8 cellular contexts compared by ENCODE assay signal in genomic region chr3:143081844-143082778, GRCh38. TPM values are rescaled to one million over a fixed set of nuclear protein-coding genes. Genes with fewer than 3 reads are reported as not detected.
DNase-seq lines count a peak whose midpoint lies in the region; ATAC-seq and TF ChIP-seq lines count a peak whose summit lies in the region.

No MANE protein-coding gene starts in this region.

- no peak for TF ChIP-seq CTCF in CD4-positive, alpha-beta T cell (IDR thresholded peaks at IDR 0.05)
- TF ChIP-seq CTCF in lower leg skin (IDR thresholded peaks at IDR 0.05), result no peak

- DNase-seq in CD4-positive, alpha-beta T cell, result no peak
- DNase-seq in T-helper 17 cell (no peak), kidney glomerular epithelial cell (lab: John Stamatoyannopoulos, UW) (no peak), HPDE6-E6E7 (ENCODE audit: extremely low spot score) (no peak), lower leg skin (ENCODE audit: low spot score in 2 of 2) (no peak), ecto neural progenitor cell (ENCODE audit: low spot score) (no peak)

- no peaks in the 10 kb centered on the region for H3K27me3 ChIP-seq in CD4-positive, alpha-beta T cell (ENCODE audit: control insufficient read depth, insufficient read depth, low read length)

- POLR2A ChIA-PET in CD4-positive, alpha-beta T cell (lab: Charles Lee), result no interaction called here

- CTCF ChIA-PET in CD4-positive, alpha-beta T cell (lab: Charles Lee), result interaction anchor here (1.1 kb wide), 1 partner anchor 8 kb away, joined by 3 read pairs; no protein-coding TSS in a partner anchor

- no peak overlapping the region for H3K4me3 ChIP-seq in lower leg skin (ENCODE audit: low read depth, poor library complexity, severe bottlenecking)

- no peak overlapping the region for H3K27ac ChIP-seq in CD4-positive, alpha-beta T cell (ENCODE audit: low read depth, low read length)

- peak overlapping the region; percentile 27 for H3K4me3 Mint-ChIP-seq in CD4-positive, alpha-beta T cell
- H3K4me3 Mint-ChIP-seq in T-helper 17 cell, result peak overlapping the region; percentile 58

- no peak overlapping the region for H3K27ac Mint-ChIP-seq in CD4-positive, alpha-beta T cell
- H3K27ac Mint-ChIP-seq in T-helper 17 cell, result peak overlapping the region; percentile 24

- no peaks in the 10 kb centered on the region for H3K9me3 ChIP-seq in CD4-positive, alpha-beta T cell (ENCODE audit: control insufficient read depth, low read length)
- H3K9me3 ChIP-seq in T-helper 17 cell (ENCODE audit: control insufficient read depth, low read length, poor library complexity, severe bottlenecking), result no peaks in the 10 kb centered on the region

- peaks cover 8% of the 10 kb centered on the region for H3K4me1 Mint-ChIP-seq in CD4-positive, alpha-beta T cell (ENCODE audit: low read depth)
- H3K4me1 Mint-ChIP-seq in T-helper 17 cell, result peaks cover 11% of the 10 kb centered on the region

- intact Hi-C loops in CD4-positive, alpha-beta T cell (cut with DNase I, micrococcal nuclease), result no loop called here
- intact Hi-C loops in lower leg skin (cut with DNase I; ENCODE audit: low total_unique reads), result no loop called here

- no peaks in the 10 kb centered on the region for H3K9me3 Mint-ChIP-seq in CD4-positive, alpha-beta T cell

- ATAC-seq in CD4-positive, alpha-beta T cell (ENCODE audit: poor library complexity), result no peak
- ATAC-seq in GM19043 (IDR thresholded peaks at IDR 0.05; ENCODE audit: low read depth, unreplicated experiment) (peak; percentile 64), HG03039 (IDR thresholded peaks at IDR 0.05; ENCODE audit: unreplicated experiment) (peak; percentile 70), T-helper 17 cell (no peak)

- H3K36me3 Mint-ChIP-seq in CD4-positive, alpha-beta T cell (ENCODE audit: low read depth), result no peaks in the 10 kb centered on the region
- peaks cover 3% of the 10 kb centered on the region for H3K36me3 Mint-ChIP-seq in T-helper 17 cell (ENCODE audit: low read depth)

- TF ChIP-seq POLR2A in lower leg skin (IDR thresholded peaks at IDR 0.05), result no peak

- 80 to 85% methylated on average over 19 of the region's 19 CpGs for WGBS in lower leg skin, 2 donors

- H3K27me3 Mint-ChIP-seq in CD4-positive, alpha-beta T cell, result no peaks in the 10 kb centered on the region
- peaks cover 23% of the 10 kb centered on the region for H3K27me3 Mint-ChIP-seq in T-helper 17 cell

RNA-seq across cellular contexts. Expression of gene CHST2, which starts 37.5 kb away (rescaled TPM):
- 1 to 10 TPM; 2.0 TPM for total RNA-seq in CD4-positive, alpha-beta T cell
- total RNA-seq in T-helper 17 cell (1 to 10 TPM; 1.8 to 2.2 TPM), lower leg skin (10 to 100 TPM in 1 of 4 donors, 1 to 10 TPM in 3; 2.2 to 14.7 (median 4.4) TPM)

Comparison
In these comparisons a context has a peak if more than half of its experiments do, and no peak if none do; other contexts are left out.
1. ATAC-seq: peak in GM19043 (single experiment) and HG03039 (single experiment); none in CD4-positive, alpha-beta T cell (single experiment) and T-helper 17 cell (single experiment).